Comparison of ENCODE assay signal across 1 cellular context in genomic region chr15:70097337-70098169, GRCh38.
A peak's percentile ranks its signal among the peaks of the same experiment; 100 is the strongest.
TF ChIP-seq lines count a peak whose summit lies in the region.

TLE3 (minus strand) TSS chr15:70097917; CDS start chr15:70096798, 1,119 bp downstream.

TF ChIP-seq in K562, 482 proteins besides CTCF, POLR2A, EP300 and RAD21 (continued from another document):
- peak; percentile 58; the same call in 1 of the 2 replicates for TF ChIP-seq ARID4B (CRISPR knock-in tag; IDR thresholded peaks at IDR 0.05)
- TF ChIP-seq ZNF318 (IDR thresholded peaks at IDR 0.05; ENCODE audit: borderline replicate concordance in 1 of 2, low read depth in 1 of 2): no peak
- TF ChIP-seq SRF (CRISPR knock-in tag; IDR thresholded peaks at IDR 0.05): peak in 1 of 2 experiments; percentile 90; a peak in 2 of 4 replicates
- no peak for TF ChIP-seq ZSCAN29 (IDR thresholded peaks at IDR 0.05)
- TF ChIP-seq IRF2 (CRISPR knock-in tag; IDR thresholded peaks at IDR 0.05): no peak
- peak; percentile 86; the same call in 1 of the 2 replicates for TF ChIP-seq HLTF (IDR thresholded peaks at IDR 0.05)
- TF ChIP-seq SRSF9 (IDR thresholded peaks at IDR 0.05; ENCODE audit: borderline replicate concordance, low read depth, low read length): no peak
- TF ChIP-seq SMARCB1 (IDR thresholded peaks at IDR 0.05; ENCODE audit: insufficient read length, low read depth): no peak
- peak; percentile 96 for TF ChIP-seq POLR2B (IDR thresholded peaks at IDR 0.05; ENCODE audit: low read depth, partially characterized antibody)
- TF ChIP-seq E2F3 (CRISPR knock-in tag; IDR thresholded peaks at IDR 0.05): no peak
- no peak for TF ChIP-seq CHAMP1 (IDR thresholded peaks at IDR 0.05)
- TF ChIP-seq ZNF23 (CRISPR knock-in tag; IDR thresholded peaks at IDR 0.05): no peak
- 0 out of 2 replicates have a peak, but pooled peaks have one; percentile 19 for TF ChIP-seq IRF1 (CRISPR knock-in tag; IDR thresholded peaks at IDR 0.05; ENCODE audit: borderline replicate concordance)
- peak; percentile 67; the same call in 1 of the 2 replicates for TF ChIP-seq ZNF263 (CRISPR knock-in tag; IDR thresholded peaks at IDR 0.05; ENCODE audit: borderline replicate concordance)
- TF ChIP-seq CBFA2T2 (conservative IDR thresholded peaks at IDR 0.05): 0 out of 2 replicates have a peak, but pooled peaks have one; percentile 21
- peak; percentile 95 for TF ChIP-seq POLR2G (IDR thresholded peaks at IDR 0.05; ENCODE audit: low read depth, low read length)
- no peak for TF ChIP-seq ZNF398 (CRISPR knock-in tag; IDR thresholded peaks at IDR 0.05)
- no peak for TF ChIP-seq ZHX1 (conservative IDR thresholded peaks at IDR 0.05; ENCODE audit: low read length)
- TF ChIP-seq ZNF785 (CRISPR knock-in tag; IDR thresholded peaks at IDR 0.05): no peak
- TF ChIP-seq NFE2L1 (tag; IDR thresholded peaks at IDR 0.05; ENCODE audit: borderline replicate concordance, low read depth): no peak
- no peak for TF ChIP-seq SRSF1 (IDR thresholded peaks at IDR 0.05; ENCODE audit: low read depth, low read length)
- no peak for TF ChIP-seq U2AF1 (optimal IDR thresholded peaks at IDR 0.05; ENCODE audit: low read depth, low read length)
TF ChIP-seq in K562: peak in this region for 138.
